ENCODE assay signal across 21 cellular contexts in the genomic region with DNA sequence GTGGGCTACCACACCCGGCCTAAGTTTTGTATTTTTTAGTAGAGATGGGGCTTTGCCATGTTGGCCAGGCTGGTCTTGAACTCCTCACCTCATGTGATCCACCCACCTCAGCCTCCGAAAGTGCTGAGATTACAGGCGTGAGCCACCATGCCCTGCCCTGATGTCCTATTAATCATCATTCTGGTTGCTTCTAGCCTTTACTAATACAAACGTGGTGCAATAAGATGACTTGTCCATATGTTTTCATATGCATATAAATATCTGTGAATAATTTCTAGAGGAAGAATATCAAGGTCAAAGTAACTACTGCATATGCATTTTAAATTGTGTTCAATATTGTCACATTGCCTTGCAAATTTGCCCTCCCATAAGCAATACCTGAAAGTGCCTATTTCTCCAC.
"Had no signal": no experiment of that assay in that cellular context is flagged by ENCODE, and none has a peak within 500 bp of the region (broad histone marks: within the 10 kb centered on the region; RNA-seq: fewer than 3 reads in every experiment).

No MANE protein-coding gene starts in this region.

- H3K4me3 ChIP-seq: K562, MG63 had no signal

- H3K36me3 ChIP-seq: MG63 had no signal

- H3K27me3 ChIP-seq: MG63 had no signal

- DNase-seq: MG63, NCI-H1092, NCI-H1105 treated with DMSO at 0.1 percent for 48 hours, NCI-H1417 treated with DMSO at 0.1 percent for 48 hours, NCI-H146, NCI-H1694 treated with DMSO at 0.1 percent for 48 hours, NCI-H1930, NCI-H2081, NCI-H2171, NCI-H226, NCI-H446, NCI-H510A, NCI-H524 treated with DMSO at 0.1 percent for 48 hours, NCI-H69, NCI-H774, SHP77, SK-N-SH, SW 1271 had no signal

- FAIRE-seq: HepG2, K562, RCC 7860 had no signal
